ENCODE assay signal across 8 cellular contexts in genomic region chr17:36534881-36535668, GRCh38. TPM values are rescaled to one million over a fixed set of nuclear protein-coding genes. Genes with fewer than 3 reads are reported as not detected.
A peak's percentile ranks its signal among the peaks of the same experiment; 100 is the strongest.
DNase-seq lines count a peak whose midpoint lies in the region; ATAC-seq and TF ChIP-seq lines count a peak whose summit lies in the region.

Gene PIGW (plus strand): TSS chr17:36534987. CDS start chr17:36537102, 2,115 bp downstream.

- peak; percentile 97 for DNase-seq in DMS 273 (lab: John Stamatoyannopoulos, UW; ENCODE audit: unreplicated experiment)
- DNase-seq in PC-3, result peak; percentile 84
- DNase-seq in activated T-cell treated with anti-CD3 and anti-CD28 coated beads for 4 hours, result peak; percentile 76
- DNase-seq in epithelial cell of prostate (ENCODE audit: low read depth, low spot score), result peak; percentile 76
- DNase-seq in stimulated activated CD8-positive, alpha-beta memory T cell treated with anti-CD3 and anti-CD28 coated beads, Interleukin-4, amount 100 ng/mL, for 4 hours (ENCODE audit: low read depth in 2 of 2, low spot score in 1 of 2), result peak; percentile 62 to 80

- no peak for TF ChIP-seq RAD21 in Ishikawa (IDR thresholded peaks at IDR 0.05; ENCODE audit: low read depth)

- H3K4me3 ChIP-seq in PC-3 (ENCODE audit: low read length) (peak within 1 kb of the TSS; percentile 81), mucosa of rectum (ENCODE audit: low read length in 2 of 2) (peak within 1 kb of the TSS; percentile 93 to 99)

- intact Hi-C loops in PC-3 (cut with micrococcal nuclease), result no loop called here

- peak within 1 kb of the TSS; percentile 98 for H3K9ac ChIP-seq in PC-3 (ENCODE audit: low read length)
- peak within 1 kb of the TSS; percentile 95 to 97 for H3K9ac ChIP-seq in mucosa of rectum (ENCODE audit: low read depth in 1 of 2, low read length in 2 of 2)

- H3K4me1 ChIP-seq in PC-3 (ENCODE audit: insufficient read depth, low read length) (peaks cover 29% of the 10 kb centered on the region), mucosa of rectum (ENCODE audit: control insufficient read depth in 2 of 2, insufficient read depth in 2 of 2, low read length in 2 of 2) (peaks cover 14 to 16% of the 10 kb centered on the region in 2 donors)

- H3K9me3 ChIP-seq in PC-3 (ENCODE audit: low read length) (no peaks in the 10 kb centered on the region), mucosa of rectum (ENCODE audit: control insufficient read depth in 2 of 2, low read length in 2 of 2) (no peaks in the 10 kb centered on the region)

- H3K27me3 ChIP-seq in PC-3 (ENCODE audit: low read length), result no peaks in the 10 kb centered on the region
- no peaks in the 10 kb centered on the region for H3K27me3 ChIP-seq in mucosa of rectum (ENCODE audit: control insufficient read depth in 2 of 2, insufficient read depth in 2 of 2, low read length in 2 of 2)

- peak within 1 kb of the TSS; percentile 92 for H3K4me2 ChIP-seq in PC-3 (ENCODE audit: low read length)

- CTCF ChIA-PET in PC-3 (lab: Charles Lee), result no interaction called here

- H3F3A ChIP-seq in PC-3 (ENCODE audit: low read length, unreplicated experiment), result no peaks in the 10 kb centered on the region

- no peak for TF ChIP-seq CTCF in PC-3 (conservative IDR thresholded peaks at IDR 0.05; ENCODE audit: low read depth, low read length)

- peak within 1 kb of the TSS; percentile 83 for H2AFZ ChIP-seq in PC-3 (ENCODE audit: low read length)

- no peaks in the 10 kb centered on the region for H3K9me2 ChIP-seq in PC-3 (replicated peaks; ENCODE audit: low read length)

- H4K20me1 ChIP-seq in PC-3 (ENCODE audit: low read length), result no peaks in the 10 kb centered on the region

- H3K79me2 ChIP-seq in PC-3 (ENCODE audit: low read length), result peaks cover 57% of the 10 kb centered on the region

- no TSS peak for BruUV-seq in PC-3 (replicated peaks; lab: Mats Ljungman, UMichigan)

- ATAC-seq in GM21528 (IDR thresholded peaks at IDR 0.05; ENCODE audit: low FRiP score, unreplicated experiment), result peak; percentile 81
- ATAC-seq in PC-3, result peak; percentile 83

- H3K36me3 ChIP-seq in PC-3 (ENCODE audit: low read depth, low read length) (peaks cover 26% of the 10 kb centered on the region; the same call in 1 of the 2 replicates), mucosa of rectum (ENCODE audit: control insufficient read depth in 2 of 2, insufficient read depth in 2 of 2, low read length in 2 of 2) (peaks cover 24 to 31% of the 10 kb centered on the region in 2 donors)

- no peak for TF ChIP-seq EP300 in Ishikawa (IDR thresholded peaks at IDR 0.05; ENCODE audit: borderline replicate concordance)

- H3K27ac ChIP-seq in PC-3 (ENCODE audit: low read length), result peak within 1 kb of the TSS; percentile 93
- peak within 1 kb of the TSS; percentile 94 for H3K27ac ChIP-seq in epithelial cell of prostate
- peak within 1 kb of the TSS; percentile 99 for H3K27ac ChIP-seq in mucosa of rectum (ENCODE audit: low read depth in 2 of 2, low read length in 2 of 2)

- POLR2A ChIA-PET in PC-3 (lab: Charles Lee; ENCODE audit: unreplicated experiment), result interaction anchor here (0.6 kb wide), 1 partner anchor 9 kb away, joined by 3 read pairs; no protein-coding TSS in a partner anchor

TF ChIP-seq in Ishikawa, 13 proteins besides CTCF, POLR2A, EP300 and RAD21:
- TF ChIP-seq NFIC (IDR thresholded peaks at IDR 0.05) (0 out of 2 replicates have a peak, but pooled peaks have one; percentile 13), CEBPB (IDR thresholded peaks at IDR 0.05) (no peak), REST (IDR thresholded peaks at IDR 0.05; ENCODE audit: low read depth) (no peak), TAF1 (IDR thresholded peaks at IDR 0.05; ENCODE audit: low read depth) (peak; percentile 91), EGR1 (IDR thresholded peaks at IDR 0.05) (no peak), TCF12 (IDR thresholded peaks at IDR 0.05; ENCODE audit: low read depth) (peak; percentile 60), FOXM1 (IDR thresholded peaks at IDR 0.05; ENCODE audit: borderline replicate concordance, low read depth) (peak; percentile 33; the same call in 1 of the 2 replicates), YY1 (IDR thresholded peaks at IDR 0.05; ENCODE audit: low read depth) (peak; percentile 92), TEAD4 (IDR thresholded peaks at IDR 0.05) (no peak), ZBTB7A (IDR thresholded peaks at IDR 0.05; ENCODE audit: low read depth) (no peak), USF1 (IDR thresholded peaks at IDR 0.05) (peak; percentile 71), CREB1 (IDR thresholded peaks at IDR 0.05; ENCODE audit: low read depth) (peak; percentile 55; the same call in 1 of the 2 replicates), MAX (IDR thresholded peaks at IDR 0.05) (peak; percentile 97)

RNA-seq across cellular contexts. Expression of gene PIGW, which starts in this region (rescaled TPM):
- total RNA-seq in PC-3 (2014; rRNA removed), result 8.0 and 11.1 TPM in 2 replicates

Comparison
In these comparisons a context has a peak if more than half of its experiments do, and no peak if none do; other contexts are left out.
1. Peak in every context shown above with its lines: DNase-seq, ATAC-seq, H3K4me3 ChIP-seq and H3K27ac ChIP-seq.